10 cellular contexts compared by ENCODE assay signal in genomic region chr2:236988690-236989639, GRCh38.
DNase-seq lines count a peak whose midpoint lies in the region; ATAC-seq and TF ChIP-seq lines count a peak whose summit lies in the region.
"Had no signal": no experiment of that assay in that cellular context is flagged by ENCODE, and none has a peak within 500 bp of the region (broad histone marks: within the 10 kb centered on the region; RNA-seq: fewer than 3 reads in every experiment).

No MANE protein-coding gene starts in this region.

- peak overlapping the region; percentile 23 for H2AFZ ChIP-seq in IMR-90 (replicated peaks; ENCODE audit: low read length, poor library complexity)

- peak overlapping the region; percentile 19 for H3K4me3 Mint-ChIP-seq in dendritic cell treated with granulocyte-macrophage colony-stimulating factor and Interleukin-4, amounts not matched to agents 40 ng/mL and 50 ng/mL, for 4 days

- POLR2A ChIA-PET in IMR-90 (lab: Charles Lee; ENCODE audit: unreplicated experiment) = no interaction called here

- TF ChIP-seq POLR2A in IMR-90 (IDR thresholded peaks at IDR 0.05; ENCODE audit: low read depth, low read length) (no peak), lower leg skin (IDR thresholded peaks at IDR 0.05) (no peak), stomach (IDR thresholded peaks at IDR 0.05) (no peak)

- DNase-seq in IMR-90 (no peak), lower leg skin (ENCODE audit: low spot score in 2 of 2) (peak; percentile 84 to 93), stomach (peak; percentile 74), NCI-H187 treated with DMSO at 0.1 percent for 48 hours (lab: John Stamatoyannopoulos, UW) (no peak), HK-2 (ENCODE audit: unreplicated experiment) (no peak)
- DNase-seq: NCI-H2081 treated with DMSO at 0.1 percent for 48 hours had no signal

- H3K4ac ChIP-seq in IMR-90 (ENCODE audit: low read depth, low read length) = no peak overlapping the region

- no peak overlapping the region for H2AK9ac ChIP-seq in IMR-90 (replicated peaks; ENCODE audit: low read depth, low read length, poor library complexity)

- no peak overlapping the region for H4K8ac ChIP-seq in IMR-90 (ENCODE audit: low read depth in 2 of 2, low read length in 2 of 2)

- H3K4me3 ChIP-seq in IMR-90 (ENCODE audit: insufficient read depth, low read depth, low read length) = no peak overlapping the region
- no peak overlapping the region for H3K4me3 ChIP-seq in lower leg skin (ENCODE audit: low read depth, poor library complexity, severe bottlenecking)
- H3K4me3 ChIP-seq in stomach = no peak overlapping the region

- no peak for TF ChIP-seq CTCF in IMR-90 (conservative IDR thresholded peaks at IDR 0.05; ENCODE audit: low read depth, low read length)
- TF ChIP-seq CTCF in lower leg skin (IDR thresholded peaks at IDR 0.05) = no peak
- TF ChIP-seq CTCF in stomach (IDR thresholded peaks at IDR 0.05) = no peak

- H3K27ac ChIP-seq in IMR-90 (ENCODE audit: insufficient read depth, low read length) (no peak overlapping the region), stomach (peak overlapping the region; percentile 60 to 88 (median 76))

- H3K36me3 Mint-ChIP-seq in dendritic cell treated with granulocyte-macrophage colony-stimulating factor and Interleukin-4, amounts not matched to agents 40 ng/mL and 50 ng/mL, for 4 days (ENCODE audit: low read depth) = no peaks in the 10 kb centered on the region

- H3K27me3 Mint-ChIP-seq in dendritic cell treated with granulocyte-macrophage colony-stimulating factor and Interleukin-4, amounts not matched to agents 40 ng/mL and 50 ng/mL, for 4 days = peaks cover 32% of the 10 kb centered on the region

- H3K9me1 ChIP-seq in IMR-90 (ENCODE audit: insufficient read depth, low read length) = no peaks in the 10 kb centered on the region

- no peaks in the 10 kb centered on the region for H3K79me1 ChIP-seq in IMR-90 (ENCODE audit: low read depth in 1 of 2, low read length in 2 of 2)

- no peak overlapping the region for H2BK5ac ChIP-seq in IMR-90 (ENCODE audit: low read depth, low read length, poor library complexity, severe bottlenecking)

- H3K23ac ChIP-seq in IMR-90 (ENCODE audit: low read depth, low read length) = no peak overlapping the region

- H3K4me1 Mint-ChIP-seq in dendritic cell treated with granulocyte-macrophage colony-stimulating factor and Interleukin-4, amounts not matched to agents 40 ng/mL and 50 ng/mL, for 4 days (ENCODE audit: low read depth) = peaks cover 13% of the 10 kb centered on the region

- H3K27ac Mint-ChIP-seq in dendritic cell treated with granulocyte-macrophage colony-stimulating factor and Interleukin-4, amounts not matched to agents 40 ng/mL and 50 ng/mL, for 4 days = no peak overlapping the region

- peaks cover under 1% of the 10 kb centered on the region for H3K9me3 Mint-ChIP-seq in dendritic cell treated with granulocyte-macrophage colony-stimulating factor and Interleukin-4, amounts not matched to agents 40 ng/mL and 50 ng/mL, for 4 days

- dilution Hi-C loops in IMR-90 (cut with HindIII; ENCODE audit: low sequenced_read_pairs, unreplicated experiment) = no loop called here

- H2BK20ac ChIP-seq in IMR-90 (ENCODE audit: low read depth, low read length) = no peak overlapping the region

- H4K20me1 ChIP-seq in IMR-90 (ENCODE audit: insufficient read depth, low read length) = no peaks in the 10 kb centered on the region

- H2BK15ac ChIP-seq in IMR-90 (ENCODE audit: low read depth, low read length) = no peak overlapping the region

- no peak overlapping the region for H3K4me2 ChIP-seq in IMR-90 (ENCODE audit: low read depth, low read length)

- no peak overlapping the region for H3K18ac ChIP-seq in IMR-90 (ENCODE audit: low read depth, low read length)

- CTCF ChIA-PET in IMR-90 (lab: Yijun Ruan, JAX) = no interaction called here

- no peaks in the 10 kb centered on the region for H3K9me3 ChIP-seq in IMR-90 (ENCODE audit: control insufficient read depth, insufficient read depth, low read length)
- H3K9me3 ChIP-seq in stomach = no peaks in the 10 kb centered on the region

- H3K36me3 ChIP-seq in IMR-90 (ENCODE audit: control insufficient read depth, insufficient read depth, low read length) (no peaks in the 10 kb centered on the region), stomach (no peaks in the 10 kb centered on the region)

- WGBS in IMR-90 (ENCODE audit: extremely low coverage in 2 of 2, insufficient read length in 1 of 2), 2 experiments = 13% methylated on average over 7 of the region's 16 CpGs; no CpG with 5 or more reads in 1 of the 2 experiments
- 51 to 60% methylated on average over 16 of the region's 16 CpGs for WGBS in lower leg skin, 2 donors
- WGBS in stomach, 5 donors = 31 to 48% (median 34%) methylated on average over 15 to 16 of the region's 16 CpGs

- H3K27me3 ChIP-seq in IMR-90 (ENCODE audit: control insufficient read depth, insufficient read depth, low read length) (peaks cover 26% of the 10 kb centered on the region), stomach (no peaks in the 10 kb centered on the region)

- no peak overlapping the region for H3K9ac ChIP-seq in IMR-90 (ENCODE audit: low read depth, low read length)

- H3K56ac ChIP-seq in IMR-90 (ENCODE audit: extremely low read depth, insufficient read depth, low read length) = no peak overlapping the region

- in situ Hi-C loops in IMR-90 (cut with MboI; ENCODE audit: low sequenced_read_pairs) = no loop called here

- H3K4me1 ChIP-seq in IMR-90 (ENCODE audit: control insufficient read depth, insufficient read depth, low read length) (no peaks in the 10 kb centered on the region), stomach (peaks cover 0 to 35% (median 21%) of the 10 kb centered on the region in 4 donors)

- no peak overlapping the region for H3K14ac ChIP-seq in IMR-90 (replicated peaks; ENCODE audit: low read depth, low read length)

- no peak overlapping the region for H2AK5ac ChIP-seq in IMR-90 (ENCODE audit: low read depth, low read length)

- TF ChIP-seq EP300 in stomach (IDR thresholded peaks at IDR 0.05) = peak; percentile 82

- intact Hi-C loops in IMR-90 (cut with micrococcal nuclease) = no loop called here
- intact Hi-C loops in dendritic cell treated with granulocyte-macrophage colony-stimulating factor and Interleukin-4, amounts not matched to agents 40 ng/mL and 50 ng/mL, for 4 days (cut with micrococcal nuclease) = no loop called here
- intact Hi-C loops in lower leg skin (cut with DNase I; ENCODE audit: low total_unique reads) = no loop called here
- intact Hi-C loops in stomach (cut with DNase I; ENCODE audit: low total_unique reads) = no loop called here

- H4K5ac ChIP-seq in IMR-90 (ENCODE audit: low read depth, low read length) = no peak overlapping the region

- H4K91ac ChIP-seq in IMR-90 (ENCODE audit: insufficient read depth, low read depth, low read length) = no peak overlapping the region

- BruUV-seq in IMR-90 (replicated peaks; lab: Mats Ljungman, UMichigan) = no TSS peak

- no peak for TF ChIP-seq RAD21 in IMR-90 (IDR thresholded peaks at IDR 0.05; ENCODE audit: low read length)

- no peak for ATAC-seq in IMR-90 (ENCODE audit: low read depth)
- ATAC-seq in GM21381 (IDR thresholded peaks at IDR 0.05; ENCODE audit: unreplicated experiment) = no peak
- ATAC-seq in HG03135 (IDR thresholded peaks at IDR 0.05; ENCODE audit: unreplicated experiment) = no peak
- ATAC-seq: SK-N-SH treated with all-trans-retinoic acid at 6 μM for 48 hours had no signal

- no peak overlapping the region for H2BK120ac ChIP-seq in IMR-90 (ENCODE audit: low read depth, low read length)

TF ChIP-seq in IMR-90, 13 proteins besides CTCF, POLR2A, EP300 and RAD21:
- TF ChIP-seq MXI1 (IDR thresholded peaks at IDR 0.05; ENCODE audit: borderline replicate concordance, low read depth, low read length) = no peak
- no peak for TF ChIP-seq MAZ (IDR thresholded peaks at IDR 0.05; ENCODE audit: borderline replicate concordance, low read depth, low read length)
- no peak for TF ChIP-seq MAFK (IDR thresholded peaks at IDR 0.05; ENCODE audit: low read depth, low read length)
- TF ChIP-seq, protein P1, sequence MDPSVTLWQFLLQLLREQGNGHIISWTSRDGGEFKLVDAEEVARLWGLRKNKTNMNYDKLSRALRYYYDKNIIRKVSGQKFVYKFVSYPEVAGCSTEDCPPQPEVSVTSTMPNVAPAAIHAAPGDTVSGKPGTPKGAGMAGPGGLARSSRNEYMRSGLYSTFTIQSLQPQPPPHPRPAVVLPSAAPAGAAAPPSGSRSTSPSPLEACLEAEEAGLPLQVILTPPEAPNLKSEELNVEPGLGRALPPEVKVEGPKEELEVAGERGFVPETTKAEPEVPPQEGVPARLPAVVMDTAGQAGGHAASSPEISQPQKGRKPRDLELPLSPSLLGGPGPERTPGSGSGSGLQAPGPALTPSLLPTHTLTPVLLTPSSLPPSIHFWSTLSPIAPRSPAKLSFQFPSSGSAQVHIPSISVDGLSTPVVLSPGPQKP (IDR thresholded peaks at IDR 0.05; ENCODE audit: borderline replicate concordance, low read depth, low read length) = no peak
- TF ChIP-seq NFE2L2 (IDR thresholded peaks at IDR 0.05; ENCODE audit: low read depth, low read length) = no peak
- no peak for TF ChIP-seq SMC3 (IDR thresholded peaks at IDR 0.05; ENCODE audit: low read depth, low read length)
- no peak for TF ChIP-seq RFX5 (IDR thresholded peaks at IDR 0.05; ENCODE audit: low read depth, low read length)
- no peak for TF ChIP-seq USF2 (IDR thresholded peaks at IDR 0.05; ENCODE audit: low read depth, low read length)
- no peak for TF ChIP-seq RCOR1 (IDR thresholded peaks at IDR 0.05; ENCODE audit: insufficient replicate concordance, low read length)
- TF ChIP-seq CHD1 (IDR thresholded peaks at IDR 0.05; ENCODE audit: low read depth, low read length) = no peak
- no peak for TF ChIP-seq FOS (IDR thresholded peaks at IDR 0.05; ENCODE audit: low read depth, low read length)
- no peak for TF ChIP-seq CEBPB (IDR thresholded peaks at IDR 0.05; ENCODE audit: low read depth, low read length)
- TF ChIP-seq BHLHE40 (IDR thresholded peaks at IDR 0.05; ENCODE audit: low read depth, low read length) = no peak
TF ChIP-seq in IMR-90: peak in this region for 0.

Comparison
In these comparisons a context has a peak if more than half of its experiments do, and no peak if none do; other contexts are left out.
1. DNase-seq: peak in lower leg skin (2 of 2) and stomach (single experiment); none in IMR-90 (single experiment), NCI-H187 treated with DMSO at 0.1 percent for 48 hours (single experiment) and HK-2 (single experiment).